In the genomic region with DNA sequence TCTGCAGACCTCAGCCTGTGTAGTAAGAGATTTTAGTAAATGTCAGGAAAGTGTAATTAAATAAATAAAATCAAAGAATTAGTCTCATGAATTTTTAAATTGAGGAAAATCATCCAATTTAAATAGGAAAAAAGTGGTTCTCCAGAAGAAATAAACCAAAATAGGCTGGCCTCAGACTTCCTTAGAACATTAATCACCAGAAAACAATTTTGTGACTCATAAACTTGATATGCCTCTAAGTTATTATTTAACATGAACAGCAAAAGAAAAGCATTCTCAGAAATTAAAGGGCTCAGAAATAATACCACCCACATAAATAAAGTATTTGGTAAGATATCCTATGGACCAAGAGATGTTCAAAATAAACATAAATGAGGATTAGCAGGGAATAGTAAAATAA, we compare ENCODE assay signal across 18 cellular contexts. TPM values are rescaled to one million over a fixed set of nuclear protein-coding genes. Genes with fewer than 3 reads are reported as not detected.
DNase-seq lines count a peak whose midpoint lies in the region; ATAC-seq and TF ChIP-seq lines count a peak whose summit lies in the region.
"Had no signal": no experiment of that assay in that cellular context is flagged by ENCODE, and none has a peak within 500 bp of the region (broad histone marks: within the 10 kb centered on the region; RNA-seq: fewer than 3 reads in every experiment).

No MANE protein-coding gene starts in this region.

- no peaks in the 10 kb centered on the region for H3K9me3 Mint-ChIP-seq in MCF 10A (ENCODE audit: unreplicated experiment)
- H3K9me3 Mint-ChIP-seq: activated naive CD8-positive, alpha-beta T cell treated with anti-CD3 and anti-CD28 coated beads, Interleukin-2, amount 50 U/mL, for 24 hours; T-cell had no signal

- H3K4me3 Mint-ChIP-seq in MCF 10A (ENCODE audit: unreplicated experiment): no peak overlapping the region
- H3K4me3 Mint-ChIP-seq: activated naive CD8-positive, alpha-beta T cell treated with anti-CD3 and anti-CD28 coated beads, Interleukin-2, amount 50 U/mL, for 24 hours; T-cell had no signal

- TF ChIP-seq CTCF in MCF 10A (IDR thresholded peaks at IDR 0.05; ENCODE audit: unreplicated experiment) (no peak), breast epithelium (IDR thresholded peaks at IDR 0.05) (no peak), astrocyte of the spinal cord (IDR thresholded peaks at IDR 0.05; ENCODE audit: low read depth, low read length) (no peak), foreskin keratinocyte (conservative IDR thresholded peaks at IDR 0.05) (no peak)

- CTCF ChIA-PET in MCF 10A (lab: Yijun Ruan, JAX): interaction anchor here (1.0 kb wide), 1 partner anchor 31 kb away, joined by 3 read pairs; no protein-coding TSS in a partner anchor

- no peaks in the 10 kb centered on the region for H3K4me1 Mint-ChIP-seq in MCF 10A (ENCODE audit: insufficient read depth, unreplicated experiment)
- H3K4me1 Mint-ChIP-seq: activated naive CD8-positive, alpha-beta T cell treated with anti-CD3 and anti-CD28 coated beads, Interleukin-2, amount 50 U/mL, for 24 hours; T-cell had no signal

- no peaks in the 10 kb centered on the region for H3K36me3 ChIP-seq in breast epithelium

- H3K4me1 ChIP-seq in breast epithelium (no peaks in the 10 kb centered on the region), foreskin keratinocyte (peaks cover 8% of the 10 kb centered on the region)

- peak overlapping the region; percentile 21 for H3K27ac Mint-ChIP-seq in MCF 10A (ENCODE audit: low read depth, unreplicated experiment)
- H3K27ac Mint-ChIP-seq: activated naive CD8-positive, alpha-beta T cell treated with anti-CD3 and anti-CD28 coated beads, Interleukin-2, amount 50 U/mL, for 24 hours; T-cell had no signal

- H3K36me3 Mint-ChIP-seq in MCF 10A (ENCODE audit: insufficient read depth, unreplicated experiment): no peaks in the 10 kb centered on the region
- H3K36me3 Mint-ChIP-seq: T-cell had no signal

- ATAC-seq in foreskin keratinocyte: peak; percentile 64
- ATAC-seq: activated naive CD8-positive, alpha-beta T cell treated with anti-CD3 and anti-CD28 coated beads, Interleukin-2, amount 50 U/mL, for 24 hours; T-cell had no signal

- peaks cover 50% of the 10 kb centered on the region for H3K27me3 Mint-ChIP-seq in MCF 10A (ENCODE audit: insufficient read depth, unreplicated experiment)
- H3K27me3 Mint-ChIP-seq: activated naive CD8-positive, alpha-beta T cell treated with anti-CD3 and anti-CD28 coated beads, Interleukin-2, amount 50 U/mL, for 24 hours; T-cell had no signal

- in situ Hi-C loops in astrocyte of the spinal cord (cut with HindIII; ENCODE audit: low sequenced_read_pairs): no loop called here

- TF ChIP-seq POLR2A in breast epithelium (IDR thresholded peaks at IDR 0.05): no peak

- H3K27ac ChIP-seq in breast epithelium (no peak overlapping the region), foreskin keratinocyte (no peak overlapping the region)

- POLR2A ChIA-PET in MCF 10A (lab: Yijun Ruan, JAX): no interaction called here

- intact Hi-C loops in MCF 10A (cut with micrococcal nuclease) (no loop called here), breast epithelium (cut with DNase I; ENCODE audit: low total_unique reads) (no loop called here)

- no TSS peak for BruUV-seq in MCF 10A (replicated peaks; lab: Mats Ljungman, UMichigan)

- DNase-seq in MCF 10A (ENCODE audit: unreplicated experiment) (peak; percentile 27), breast epithelium (ENCODE audit: low spot score in 2 of 2) (no peak), astrocyte of the spinal cord (ENCODE audit: low read depth, low spot score) (peak; percentile 40), foreskin keratinocyte (peak in 1 of 2 donors; percentile 27), NCI-H1092 treated with DMSO at 0.1 percent for 48 hours (lab: John Stamatoyannopoulos, UW) (no peak), SW480 (ENCODE audit: low spot score) (no peak), Kasumi-1 (lab: John Stamatoyannopoulos, UW) (no peak), COR-L47 (lab: John Stamatoyannopoulos, UW) (no peak)
- DNase-seq: 8988T; activated CD4-positive, CD25-positive, alpha-beta regulatory T cell treated with anti-CD3 and anti-CD28 coated beads, Interleukin-2, amount 50 U/mL, for 72 hours; activated naive CD8-positive, alpha-beta T cell treated with anti-CD3 and anti-CD28 coated beads, Interleukin-2, amount 50 U/mL, for 24 hours; DMS 273 treated with DMSO at 0.1 percent for 48 hours; hypothalamus; NCI-H1105 treated with DMSO at 0.1 percent for 48 hours; occipital lobe; substantia nigra; T-cell had no signal

- H3K9me3 ChIP-seq in breast epithelium: no peaks in the 10 kb centered on the region

- H3K27me3 ChIP-seq in breast epithelium (no peaks in the 10 kb centered on the region), foreskin keratinocyte (no peaks in the 10 kb centered on the region)

- H3K4me3 ChIP-seq in breast epithelium (no peak overlapping the region), astrocyte of the spinal cord (ENCODE audit: low read depth, low read length) (no peak overlapping the region)

RNA-seq across cellular contexts. Expression of gene FAM47B, which starts 14.3 kb away (rescaled TPM):
- total RNA-seq in MCF 10A (2022): not detected in 2 replicates
- total RNA-seq in breast epithelium: not detected
- not detected in 2 replicates for total RNA-seq in foreskin keratinocyte
- not detected in 2 replicates for polyA plus RNA-seq in foreskin keratinocyte
- total RNA-seq: occipital lobe, OCI-LY7, T-cell had no signal

Comparison
In these comparisons a context has a peak if more than half of its experiments do, and no peak if none do; other contexts are left out.
1. DNase-seq: peak in MCF 10A (single experiment) and astrocyte of the spinal cord (single experiment); none in breast epithelium (0 of 2), NCI-H1092 treated with DMSO at 0.1 percent for 48 hours (single experiment), SW480 (single experiment), Kasumi-1 (0 of 2) and COR-L47 (single experiment).